In genomic region chr2:145593991-145594702, GRCh38 we compare ENCODE assay signal across 12 cellular contexts.
DNase-seq lines count a peak whose midpoint lies in the region; TF ChIP-seq lines count a peak whose summit lies in the region.
"Had no signal": no experiment of that assay in that cellular context is flagged by ENCODE, and none has a peak within 500 bp of the region (broad histone marks: within the 10 kb centered on the region; RNA-seq: fewer than 3 reads in every experiment).

No MANE protein-coding gene starts in this region.

- CTCF ChIA-PET in RWPE1 (lab: Yijun Ruan, JAX): interaction anchor here (0.6 kb wide), 1 partner anchor 47 kb away, joined by 3 read pairs; no protein-coding TSS in a partner anchor

- no peak for TF ChIP-seq CTCF in RWPE1 (conservative IDR thresholded peaks at IDR 0.05; ENCODE audit: low read depth)
- peak; percentile 31 for TF ChIP-seq CTCF in fibroblast of villous mesenchyme (IDR thresholded peaks at IDR 0.05; ENCODE audit: insufficient read depth, low read depth, low read length)
- TF ChIP-seq CTCF in tibial nerve (IDR thresholded peaks at IDR 0.05): no peak

- TF ChIP-seq EP300 in tibial nerve (IDR thresholded peaks at IDR 0.05): no peak

- peaks cover 0 to 20% (median 0%) of the 10 kb centered on the region in 4 donors for H3K4me1 ChIP-seq in tibial nerve

- H3K4me3 ChIP-seq in fibroblast of villous mesenchyme (ENCODE audit: low read depth, low read length): no peak overlapping the region
- no peak overlapping the region for H3K4me3 ChIP-seq in tibial nerve

- no peaks in the 10 kb centered on the region for H3K9me3 ChIP-seq in tibial nerve

- POLR2A ChIA-PET in RWPE1 (lab: Yijun Ruan, JAX; ENCODE audit: low non-redundant PET): no interaction called here

- no peak overlapping the region for H3K27ac ChIP-seq in RWPE1
- no peak overlapping the region for H3K27ac ChIP-seq in tibial nerve

- no peaks in the 10 kb centered on the region for H3K36me3 ChIP-seq in tibial nerve

- no peaks in the 10 kb centered on the region for H3K27me3 ChIP-seq in tibial nerve

- DNase-seq in NCI-H82 (lab: John Stamatoyannopoulos, UW) (peak; percentile 22), NCI-H82 treated with DMSO at 0.1 percent for 48 hours (lab: John Stamatoyannopoulos, UW; ENCODE audit: unreplicated experiment) (no peak), RWPE1 (ENCODE audit: low spot score) (peak; percentile 60), fibroblast of villous mesenchyme (ENCODE audit: low read depth) (peak; percentile 82), NCI-H526 (lab: John Stamatoyannopoulos, UW) (no peak), tibial nerve (ENCODE audit: low spot score in 2 of 2) (no peak), NCI-H2227 treated with DMSO at 0.1 percent for 48 hours (lab: John Stamatoyannopoulos, UW) (no peak)
- no peak for DNase-seq in activated naive CD4-positive, alpha-beta T cell (lab: John Stamatoyannopoulos, UW)
- DNase-seq: activated CD4-positive, alpha-beta T cell treated with anti-CD3 and anti-CD28 coated beads for 1 hour; C1 segment of cervical spinal cord; MV-4-11; natural killer cell had no signal

- no peak for TF ChIP-seq POLR2A in tibial nerve (IDR thresholded peaks at IDR 0.05)

- WGBS in tibial nerve, 2 donors: 66 to 75% methylated on average over 2 of the region's 2 CpGs

Comparison
In these comparisons a context has a peak if more than half of its experiments do, and no peak if none do; other contexts are left out.
1. DNase-seq: peak in NCI-H82 (single experiment), RWPE1 (single experiment) and fibroblast of villous mesenchyme (single experiment); none in NCI-H82 treated with DMSO at 0.1 percent for 48 hours (single experiment), NCI-H526 (0 of 2), tibial nerve (0 of 2), NCI-H2227 treated with DMSO at 0.1 percent for 48 hours (single experiment) and activated naive CD4-positive, alpha-beta T cell (0 of 4).